ENCODE assay signal across 14 cellular contexts in the genomic region with DNA sequence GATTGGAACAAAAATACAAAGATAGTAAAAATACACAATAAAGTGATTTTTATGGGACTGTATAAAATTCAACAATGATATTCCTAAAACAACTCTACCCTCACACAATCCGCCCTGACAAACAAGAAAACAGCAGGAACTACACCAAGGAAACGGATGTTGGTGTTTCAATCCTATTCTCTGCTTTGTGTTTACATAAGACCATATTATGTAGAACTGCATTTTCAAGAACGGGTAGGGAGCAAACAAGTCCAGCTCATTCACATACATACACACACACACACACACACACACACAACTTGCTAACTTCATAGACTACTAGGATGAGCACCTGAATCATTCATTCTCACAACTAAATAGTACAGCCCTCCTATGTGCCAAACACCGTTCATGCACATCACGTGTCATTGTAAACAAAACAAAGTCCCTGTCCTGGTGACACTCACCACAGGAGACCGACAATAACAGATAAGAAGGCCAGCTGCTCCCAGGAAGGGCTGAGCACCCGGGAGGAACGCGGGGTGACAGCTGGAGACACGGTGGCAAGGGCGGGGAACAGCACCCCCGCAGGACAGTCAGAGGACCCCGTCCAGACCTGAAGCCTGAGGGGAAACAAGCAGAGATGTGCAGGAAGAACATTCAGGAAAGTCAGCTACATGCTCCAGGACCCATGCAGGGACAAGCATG. TPM values are rescaled to one million over a fixed set of nuclear protein-coding genes. Genes with fewer than 3 reads are reported as not detected.
A peak's percentile ranks its signal among the peaks of the same experiment; 100 is the strongest.
DNase-seq lines count a peak whose midpoint lies in the region; ATAC-seq, FAIRE-seq and TF ChIP-seq lines count a peak whose summit lies in the region.
"Had no signal": no experiment of that assay in that cellular context is flagged by ENCODE, and none has a peak within 500 bp of the region (broad histone marks: within the 10 kb centered on the region; RNA-seq: fewer than 3 reads in every experiment).

No MANE protein-coding gene starts in this region.

- no peak overlapping the region for H3K9ac ChIP-seq in OCI-LY1 (ENCODE audit: low read length)

- WGBS in prostate gland, result 58% methylated on average over 13 of the region's 13 CpGs

- ATAC-seq in left colon (peak; percentile 92), HG03442 (IDR thresholded peaks at IDR 0.05; ENCODE audit: unreplicated experiment) (no peak), lower lobe of right lung (no peak)
- ATAC-seq: Panc1, upper lobe of right lung had no signal

- TF ChIP-seq CTCF in GM13977 (IDR thresholded peaks at IDR 0.05; ENCODE audit: extremely low read depth, insufficient read depth, missing control alignments) (peak; percentile 5), OCI-LY1 (IDR thresholded peaks at IDR 0.05; ENCODE audit: low read length) (peak; percentile 24; the same call in 1 of the 2 replicates), prostate gland (IDR thresholded peaks at IDR 0.05) (no peak), lower lobe of right lung (IDR thresholded peaks at IDR 0.05) (no peak)

- H3F3A ChIP-seq in OCI-LY1 (ENCODE audit: insufficient read depth, low read length), result no peaks in the 10 kb centered on the region

- H2AFZ ChIP-seq in OCI-LY1 (ENCODE audit: low read length), result no peak overlapping the region

- no peaks in the 10 kb centered on the region for H3K9me2 ChIP-seq in OCI-LY1 (ENCODE audit: low read depth, low read length)

- DNase-seq in AG20443 (ENCODE audit: low spot score) (peak; percentile 12), GM13977 (ENCODE audit: low spot score) (no peak), left colon (no peak), prostate gland (ENCODE audit: low spot score) (no peak), urothelium cell line (ENCODE audit: low spot score) (no peak), lower lobe of right lung (no peak)
- DNase-seq: activated B cell treated with CpG ODN at 0.5 μM for 24 hours; CD4-positive, alpha-beta T cell had no signal

- H3K36me3 ChIP-seq in OCI-LY1 (ENCODE audit: insufficient read depth, low read length), result peaks cover 5% of the 10 kb centered on the region
- no peaks in the 10 kb centered on the region for H3K36me3 ChIP-seq in prostate gland
- peaks cover 57% of the 10 kb centered on the region for H3K36me3 ChIP-seq in lower lobe of right lung

- H3K4me1 ChIP-seq in OCI-LY1 (ENCODE audit: insufficient read depth, low read length, severe bottlenecking) (no peaks in the 10 kb centered on the region), prostate gland (replicated peaks) (no peaks in the 10 kb centered on the region), lower lobe of right lung (no peaks in the 10 kb centered on the region)
- H3K4me1 ChIP-seq: upper lobe of right lung had no signal

- no peaks in the 10 kb centered on the region for H4K20me1 ChIP-seq in OCI-LY1 (ENCODE audit: insufficient read depth, low read length)

- no peaks in the 10 kb centered on the region for H3K27me3 ChIP-seq in OCI-LY1 (ENCODE audit: insufficient read depth, low read length)
- no peaks in the 10 kb centered on the region for H3K27me3 ChIP-seq in prostate gland (replicated peaks; ENCODE audit: insufficient read depth)
- no peaks in the 10 kb centered on the region for H3K27me3 ChIP-seq in lower lobe of right lung (ENCODE audit: low read depth)
- H3K27me3 ChIP-seq: upper lobe of right lung had no signal

- no peak overlapping the region for H3K4me3 ChIP-seq in OCI-LY1 (ENCODE audit: low read depth, low read length, poor library complexity, severe bottlenecking)
- H3K4me3 ChIP-seq in prostate gland, result no peak overlapping the region
- H3K4me3 ChIP-seq in lower lobe of right lung, result no peak overlapping the region
- H3K4me3 ChIP-seq: upper lobe of right lung had no signal

- FAIRE-seq in urothelium cell line (lab: Jason Lieb, UNC), result no peak
- FAIRE-seq: bronchial epithelial cell, frontal cortex had no signal

- intact Hi-C loops in left colon (cut with DNase I, micrococcal nuclease) (no loop called here), prostate gland (cut with DNase I) (no loop called here), lower lobe of right lung (cut with DNase I) (no loop called here)

- H3K79me2 ChIP-seq in OCI-LY1 (ENCODE audit: insufficient read depth, low read length), result no peaks in the 10 kb centered on the region

- H3K27ac ChIP-seq in OCI-LY1 (ENCODE audit: low read depth, low read length, poor library complexity, severe bottlenecking) (no peak overlapping the region), prostate gland (no peak overlapping the region), lower lobe of right lung (no peak overlapping the region)
- H3K27ac ChIP-seq: upper lobe of right lung had no signal

- in situ Hi-C loops in GM13977 (cut with MboI; ENCODE audit: low pct_unique_long_range_greater_than_20kb, low sequenced_read_pairs, unreplicated experiment), result no loop called here

- H3K4me2 ChIP-seq in OCI-LY1 (ENCODE audit: low read length), result no peak overlapping the region

- no peaks in the 10 kb centered on the region for H3K9me3 ChIP-seq in OCI-LY1 (ENCODE audit: low read length)
- no peaks in the 10 kb centered on the region for H3K9me3 ChIP-seq in prostate gland
- H3K9me3 ChIP-seq in lower lobe of right lung, result no peaks in the 10 kb centered on the region
- H3K9me3 ChIP-seq: upper lobe of right lung had no signal

- no peak for TF ChIP-seq POLR2A in prostate gland (IDR thresholded peaks at IDR 0.05)

RNA-seq across cellular contexts. Expression of gene NPHP4, which starts 43.0 kb away (rescaled TPM):
- 1 to 10 TPM; 7.6 to 8.5 TPM for total RNA-seq in left colon
- total RNA-seq in prostate gland, result 10 to 100 TPM; 11.4 to 32.2 TPM
- total RNA-seq in lower lobe of right lung, result 16.1 TPM

Comparison
In these comparisons a context has a peak if more than half of its experiments do, and no peak if none do; other contexts are left out.
1. CTCF ChIP-seq: peak in GM13977 (single experiment) and OCI-LY1 (single experiment); none in prostate gland (0 of 4) and lower lobe of right lung (single experiment).